ENCODE assay signal across 21 cellular contexts in genomic region chr10:102914781-102915180, GRCh38.
"Had no signal": no experiment of that assay in that cellular context is flagged by ENCODE, and none has a peak within 500 bp of the region (broad histone marks: within the 10 kb centered on the region; RNA-seq: fewer than 3 reads in every experiment).

No MANE protein-coding gene starts in this region.

- DNase-seq: activated CD4-positive, alpha-beta memory T cell treated with anti-CD3 and anti-CD28 coated beads, Interleukin-2, amount 10 ng/mL, durations not matched to agents 7 days and 5 days; activated CD4-positive, alpha-beta T cell treated with anti-CD3 and anti-CD28 coated beads for 4 hours; activated CD4-positive, CD25-positive, alpha-beta regulatory T cell; activated gamma-delta T cell; activated naive CD4-positive, alpha-beta T cell treated with anti-CD3 and anti-CD28 coated beads, Interleukin-2, amount 50 U/mL, for 16 hours; anterior cingulate cortex; body of pancreas; dorsolateral prefrontal cortex; effector memory CD4-positive, alpha-beta T cell; erythroblast; left colon; mammary epithelial cell; ovary; right lobe of liver; stimulated activated CD4-positive, alpha-beta T cell treated with anti-CD3 and anti-CD28 coated beads, Interleukin-2, amount 100 ng/mL, for 48 hours; stimulated activated naive CD8-positive, alpha-beta T cell treated with anti-CD3 and anti-CD28 coated beads, Interleukin-15, Interleukin-2, amounts not matched to agents 100 U/mL and 50 U/mL, for 24 hours; testis; transverse colon had no signal

- H3K4me3 Mint-ChIP-seq: activated CD4-positive, alpha-beta memory T cell treated with anti-CD3 and anti-CD28 coated beads, Interleukin-2, amount 10 ng/mL, durations not matched to agents 7 days and 5 days had no signal

- ATAC-seq: body of pancreas; gastroesophageal sphincter; left colon; right lobe of liver; stimulated activated naive CD8-positive, alpha-beta T cell treated with anti-CD3 and anti-CD28 coated beads, Interleukin-15, Interleukin-2, amounts not matched to agents 100 U/mL and 50 U/mL, for 24 hours had no signal

- H3K27ac Mint-ChIP-seq: activated CD4-positive, alpha-beta memory T cell treated with anti-CD3 and anti-CD28 coated beads, Interleukin-2, amount 10 ng/mL, durations not matched to agents 7 days and 5 days; nephron; progenitor cell of endocrine pancreas had no signal

- H3K9me3 Mint-ChIP-seq: activated CD4-positive, alpha-beta memory T cell treated with anti-CD3 and anti-CD28 coated beads, Interleukin-2, amount 10 ng/mL, durations not matched to agents 7 days and 5 days; nephron had no signal
